ENCODE assay signal across 1 cellular context in the genomic region with DNA sequence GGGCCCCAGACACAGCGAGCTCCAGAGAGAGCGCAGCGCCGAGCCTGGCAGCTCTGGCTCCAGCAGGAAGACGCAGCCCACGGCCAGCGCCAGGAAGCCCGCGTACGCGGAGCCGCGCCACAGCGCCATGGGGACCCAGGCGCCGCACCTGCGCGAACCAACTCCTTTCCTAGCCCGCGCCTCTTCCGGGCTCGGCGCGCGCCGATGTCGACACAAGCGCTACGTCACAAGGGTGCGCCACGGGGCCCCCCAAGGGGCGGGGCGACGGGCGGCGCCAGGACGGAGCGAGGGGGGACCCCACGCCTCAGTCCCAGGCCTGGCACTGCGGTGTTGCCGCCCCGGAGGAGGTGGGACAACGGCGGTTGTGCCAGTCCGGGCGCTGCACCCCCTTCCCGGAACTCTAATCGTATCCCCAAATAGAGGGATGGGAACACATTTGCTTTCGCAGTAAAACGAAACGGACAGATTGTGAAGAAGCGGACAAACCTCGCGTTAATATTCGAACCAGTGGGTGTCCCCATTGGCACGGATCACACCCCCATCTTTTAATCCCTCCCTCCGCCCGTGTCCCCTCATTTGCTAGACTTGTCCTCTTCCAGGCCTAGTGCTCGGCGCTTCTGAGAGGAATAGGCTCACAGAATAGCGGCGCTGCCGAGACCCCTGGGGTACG.
TF ChIP-seq lines count a peak whose summit lies in the region.

A gene (minus strand): TSS at position 196 of the 670 bp plus-strand sequence. CDS start 67 bp downstream, at position 129.

TF ChIP-seq in HepG2, 621 proteins besides CTCF, POLR2A, EP300 and RAD21 (continued from another document and continues in another):
- TF ChIP-seq SMAD3 (CRISPR knock-in tag; IDR thresholded peaks at IDR 0.05) = peak; percentile 91
- no peak for TF ChIP-seq IKZF4 (CRISPR knock-in tag; IDR thresholded peaks at IDR 0.05; ENCODE audit: borderline replicate concordance, low read depth, not compliant biosample characterization)
- TF ChIP-seq TOE1 (CRISPR knock-in tag; IDR thresholded peaks at IDR 0.05) = peak; percentile 91; the same call in 1 of the 2 replicates
- no peak for TF ChIP-seq JDP2 (CRISPR knock-in tag; IDR thresholded peaks at IDR 0.05; ENCODE audit: borderline replicate concordance)
- no peak for TF ChIP-seq ZNF367 (CRISPR knock-in tag; IDR thresholded peaks at IDR 0.05; ENCODE audit: borderline replicate concordance)
- peak; percentile 68 for TF ChIP-seq ZNF121 (CRISPR knock-in tag; IDR thresholded peaks at IDR 0.05)
- peak; percentile 95 for TF ChIP-seq THAP11 (CRISPR knock-in tag; IDR thresholded peaks at IDR 0.05)
- no peak; the same call in 1 of the 2 replicates for TF ChIP-seq MAF1 (CRISPR knock-in tag; IDR thresholded peaks at IDR 0.05; ENCODE audit: borderline replicate concordance)
- TF ChIP-seq ZSCAN29 (CRISPR knock-in tag; conservative IDR thresholded peaks at IDR 0.05) = no peak
- TF ChIP-seq, protein P1, sequence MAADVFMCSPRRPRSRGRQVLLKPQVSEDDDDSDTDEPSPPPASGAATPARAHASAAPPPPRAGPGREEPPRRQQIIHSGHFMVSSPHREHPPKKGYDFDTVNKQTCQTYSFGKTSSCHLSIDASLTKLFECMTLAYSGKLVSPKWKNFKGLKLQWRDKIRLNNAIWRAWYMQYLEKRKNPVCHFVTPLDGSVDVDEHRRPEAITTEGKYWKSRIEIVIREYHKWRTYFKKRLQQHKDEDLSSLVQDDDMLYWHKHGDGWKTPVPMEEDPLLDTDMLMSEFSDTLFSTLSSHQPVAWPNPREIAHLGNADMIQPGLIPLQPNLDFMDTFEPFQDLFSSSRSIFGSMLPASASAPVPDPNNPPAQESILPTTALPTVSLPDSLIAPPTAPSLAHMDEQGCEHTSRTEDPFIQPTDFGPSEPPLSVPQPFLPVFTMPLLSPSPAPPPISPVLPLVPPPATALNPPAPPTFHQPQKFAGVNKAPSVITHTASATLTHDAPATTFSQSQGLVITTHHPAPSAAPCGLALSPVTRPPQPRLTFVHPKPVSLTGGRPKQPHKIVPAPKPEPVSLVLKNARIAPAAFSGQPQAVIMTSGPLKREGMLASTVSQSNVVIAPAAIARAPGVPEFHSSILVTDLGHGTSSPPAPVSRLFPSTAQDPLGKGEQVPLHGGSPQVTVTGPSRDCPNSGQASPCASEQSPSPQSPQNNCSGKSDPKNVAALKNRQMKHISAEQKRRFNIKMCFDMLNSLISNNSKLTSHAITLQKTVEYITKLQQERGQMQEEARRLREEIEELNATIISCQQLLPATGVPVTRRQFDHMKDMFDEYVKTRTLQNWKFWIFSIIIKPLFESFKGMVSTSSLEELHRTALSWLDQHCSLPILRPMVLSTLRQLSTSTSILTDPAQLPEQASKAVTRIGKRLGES (CRISPR knock-in tag; IDR thresholded peaks at IDR 0.05; ENCODE audit: borderline replicate concordance) = no peak
- TF ChIP-seq, protein P2, sequence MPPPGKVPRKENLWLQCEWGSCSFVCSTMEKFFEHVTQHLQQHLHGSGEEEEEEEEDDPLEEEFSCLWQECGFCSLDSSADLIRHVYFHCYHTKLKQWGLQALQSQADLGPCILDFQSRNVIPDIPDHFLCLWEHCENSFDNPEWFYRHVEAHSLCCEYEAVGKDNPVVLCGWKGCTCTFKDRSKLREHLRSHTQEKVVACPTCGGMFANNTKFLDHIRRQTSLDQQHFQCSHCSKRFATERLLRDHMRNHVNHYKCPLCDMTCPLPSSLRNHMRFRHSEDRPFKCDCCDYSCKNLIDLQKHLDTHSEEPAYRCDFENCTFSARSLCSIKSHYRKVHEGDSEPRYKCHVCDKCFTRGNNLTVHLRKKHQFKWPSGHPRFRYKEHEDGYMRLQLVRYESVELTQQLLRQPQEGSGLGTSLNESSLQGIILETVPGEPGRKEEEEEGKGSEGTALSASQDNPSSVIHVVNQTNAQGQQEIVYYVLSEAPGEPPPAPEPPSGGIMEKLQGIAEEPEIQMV (CRISPR knock-in tag; IDR thresholded peaks at IDR 0.05; ENCODE audit: low read depth) = no peak; the same call in 1 of the 2 replicates
- peak; percentile 81 for TF ChIP-seq ISL2 (CRISPR knock-in tag; IDR thresholded peaks at IDR 0.05)
- TF ChIP-seq ZC3H4 (CRISPR knock-in tag; IDR thresholded peaks at IDR 0.05; ENCODE audit: borderline replicate concordance) = peak; percentile 50; the same call in 1 of the 2 replicates
- TF ChIP-seq ZNF552 (CRISPR knock-in tag; IDR thresholded peaks at IDR 0.05; ENCODE audit: borderline replicate concordance) = no peak
- TF ChIP-seq ZNF678 (CRISPR knock-in tag; IDR thresholded peaks at IDR 0.05) = peak; percentile 16; the same call in 1 of the 2 replicates
- peak; percentile 32; the same call in 1 of the 2 replicates for TF ChIP-seq HES4 (CRISPR knock-in tag; IDR thresholded peaks at IDR 0.05; ENCODE audit: borderline replicate concordance)
- no peak for TF ChIP-seq NCOR1 (IDR thresholded peaks at IDR 0.05; ENCODE audit: borderline replicate concordance, low read length)
- TF ChIP-seq POGZ (CRISPR knock-in tag; IDR thresholded peaks at IDR 0.05) = peak; percentile 99
- TF ChIP-seq ZNF614 (CRISPR knock-in tag; IDR thresholded peaks at IDR 0.05; ENCODE audit: borderline replicate concordance) = peak; percentile 84; the same call in 1 of the 2 replicates
- no peak; the same call in 1 of the 2 replicates for TF ChIP-seq ZNF230 (CRISPR knock-in tag; IDR thresholded peaks at IDR 0.05)
- peak; percentile 80; the same call in 1 of the 2 replicates for TF ChIP-seq KLF9 (CRISPR knock-in tag; IDR thresholded peaks at IDR 0.05; ENCODE audit: low read depth)
- TF ChIP-seq, protein P3, sequence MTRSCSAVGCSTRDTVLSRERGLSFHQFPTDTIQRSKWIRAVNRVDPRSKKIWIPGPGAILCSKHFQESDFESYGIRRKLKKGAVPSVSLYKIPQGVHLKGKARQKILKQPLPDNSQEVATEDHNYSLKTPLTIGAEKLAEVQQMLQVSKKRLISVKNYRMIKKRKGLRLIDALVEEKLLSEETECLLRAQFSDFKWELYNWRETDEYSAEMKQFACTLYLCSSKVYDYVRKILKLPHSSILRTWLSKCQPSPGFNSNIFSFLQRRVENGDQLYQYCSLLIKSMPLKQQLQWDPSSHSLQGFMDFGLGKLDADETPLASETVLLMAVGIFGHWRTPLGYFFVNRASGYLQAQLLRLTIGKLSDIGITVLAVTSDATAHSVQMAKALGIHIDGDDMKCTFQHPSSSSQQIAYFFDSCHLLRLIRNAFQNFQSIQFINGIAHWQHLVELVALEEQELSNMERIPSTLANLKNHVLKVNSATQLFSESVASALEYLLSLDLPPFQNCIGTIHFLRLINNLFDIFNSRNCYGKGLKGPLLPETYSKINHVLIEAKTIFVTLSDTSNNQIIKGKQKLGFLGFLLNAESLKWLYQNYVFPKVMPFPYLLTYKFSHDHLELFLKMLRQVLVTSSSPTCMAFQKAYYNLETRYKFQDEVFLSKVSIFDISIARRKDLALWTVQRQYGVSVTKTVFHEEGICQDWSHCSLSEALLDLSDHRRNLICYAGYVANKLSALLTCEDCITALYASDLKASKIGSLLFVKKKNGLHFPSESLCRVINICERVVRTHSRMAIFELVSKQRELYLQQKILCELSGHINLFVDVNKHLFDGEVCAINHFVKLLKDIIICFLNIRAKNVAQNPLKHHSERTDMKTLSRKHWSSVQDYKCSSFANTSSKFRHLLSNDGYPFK (CRISPR knock-in tag; IDR thresholded peaks at IDR 0.05; ENCODE audit: borderline replicate concordance) = peak; percentile 68; the same call in 1 of the 2 replicates
- no peak for TF ChIP-seq FOXM1 (CRISPR knock-in tag; IDR thresholded peaks at IDR 0.05)
- peak; percentile 70; the same call in 1 of the 2 replicates for TF ChIP-seq ZNF274 (CRISPR knock-in tag; IDR thresholded peaks at IDR 0.05)
- no peak for TF ChIP-seq ZNF234 (CRISPR knock-in tag; conservative IDR thresholded peaks at IDR 0.05)
- TF ChIP-seq, protein P4, sequence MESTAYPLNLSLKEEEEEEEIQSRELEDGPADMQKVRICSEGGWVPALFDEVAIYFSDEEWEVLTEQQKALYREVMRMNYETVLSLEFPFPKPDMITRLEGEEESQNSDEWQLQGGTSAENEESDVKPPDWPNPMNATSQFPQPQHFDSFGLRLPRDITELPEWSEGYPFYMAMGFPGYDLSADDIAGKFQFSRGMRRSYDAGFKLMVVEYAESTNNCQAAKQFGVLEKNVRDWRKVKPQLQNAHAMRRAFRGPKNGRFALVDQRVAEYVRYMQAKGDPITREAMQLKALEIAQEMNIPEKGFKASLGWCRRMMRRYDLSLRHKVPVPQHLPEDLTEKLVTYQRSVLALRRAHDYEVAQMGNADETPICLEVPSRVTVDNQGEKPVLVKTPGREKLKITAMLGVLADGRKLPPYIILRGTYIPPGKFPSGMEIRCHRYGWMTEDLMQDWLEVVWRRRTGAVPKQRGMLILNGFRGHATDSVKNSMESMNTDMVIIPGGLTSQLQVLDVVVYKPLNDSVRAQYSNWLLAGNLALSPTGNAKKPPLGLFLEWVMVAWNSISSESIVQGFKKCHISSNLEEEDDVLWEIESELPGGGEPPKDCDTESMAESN (CRISPR knock-in tag; conservative IDR thresholded peaks at IDR 0.05) = peak; percentile 88
- TF ChIP-seq, protein P5, sequence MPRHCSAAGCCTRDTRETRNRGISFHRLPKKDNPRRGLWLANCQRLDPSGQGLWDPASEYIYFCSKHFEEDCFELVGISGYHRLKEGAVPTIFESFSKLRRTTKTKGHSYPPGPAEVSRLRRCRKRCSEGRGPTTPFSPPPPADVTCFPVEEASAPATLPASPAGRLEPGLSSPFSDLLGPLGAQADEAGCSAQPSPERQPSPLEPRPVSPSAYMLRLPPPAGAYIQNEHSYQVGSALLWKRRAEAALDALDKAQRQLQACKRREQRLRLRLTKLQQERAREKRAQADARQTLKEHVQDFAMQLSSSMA (CRISPR knock-in tag; IDR thresholded peaks at IDR 0.05) = no peak
- TF ChIP-seq, protein P6, sequence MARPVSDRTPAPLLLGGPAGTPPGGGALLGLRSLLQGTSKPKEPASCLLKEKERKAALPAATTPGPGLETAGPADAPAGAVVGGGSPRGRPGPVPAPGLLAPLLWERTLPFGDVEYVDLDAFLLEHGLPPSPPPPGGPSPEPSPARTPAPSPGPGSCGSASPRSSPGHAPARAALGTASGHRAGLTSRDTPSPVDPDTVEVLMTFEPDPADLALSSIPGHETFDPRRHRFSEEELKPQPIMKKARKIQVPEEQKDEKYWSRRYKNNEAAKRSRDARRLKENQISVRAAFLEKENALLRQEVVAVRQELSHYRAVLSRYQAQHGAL (CRISPR knock-in tag; IDR thresholded peaks at IDR 0.05; ENCODE audit: not compliant biosample characterization) = no peak
- TF ChIP-seq ZNF598 (CRISPR knock-in tag; IDR thresholded peaks at IDR 0.05; ENCODE audit: borderline replicate concordance) = peak; percentile 72; the same call in 1 of the 2 replicates
- no peak for TF ChIP-seq RBM22 (optimal IDR thresholded peaks at IDR 0.05; ENCODE audit: low read length)
- TF ChIP-seq BRCA1 (CRISPR knock-in tag; IDR thresholded peaks at IDR 0.05) = no peak; the same call in 1 of the 2 replicates
- peak; percentile 71 for TF ChIP-seq FOXA3 (CRISPR knock-in tag; IDR thresholded peaks at IDR 0.05)
- peak; percentile 64; the same call in 1 of the 2 replicates for TF ChIP-seq STAT5B (CRISPR knock-in tag; IDR thresholded peaks at IDR 0.05)
- no peak for TF ChIP-seq MLLT10 (CRISPR knock-in tag; IDR thresholded peaks at IDR 0.05)
- TF ChIP-seq CBX2 (IDR thresholded peaks at IDR 0.05; ENCODE audit: low read depth, low read length) = no peak
- no peak; the same call in 1 of the 2 replicates for TF ChIP-seq CBX2 (CRISPR knock-in tag; IDR thresholded peaks at IDR 0.05; ENCODE audit: low read depth)
- TF ChIP-seq ZNF891 (CRISPR knock-in tag; IDR thresholded peaks at IDR 0.05) = peak; percentile 32; the same call in 1 of the 2 replicates
- TF ChIP-seq, protein P7, sequence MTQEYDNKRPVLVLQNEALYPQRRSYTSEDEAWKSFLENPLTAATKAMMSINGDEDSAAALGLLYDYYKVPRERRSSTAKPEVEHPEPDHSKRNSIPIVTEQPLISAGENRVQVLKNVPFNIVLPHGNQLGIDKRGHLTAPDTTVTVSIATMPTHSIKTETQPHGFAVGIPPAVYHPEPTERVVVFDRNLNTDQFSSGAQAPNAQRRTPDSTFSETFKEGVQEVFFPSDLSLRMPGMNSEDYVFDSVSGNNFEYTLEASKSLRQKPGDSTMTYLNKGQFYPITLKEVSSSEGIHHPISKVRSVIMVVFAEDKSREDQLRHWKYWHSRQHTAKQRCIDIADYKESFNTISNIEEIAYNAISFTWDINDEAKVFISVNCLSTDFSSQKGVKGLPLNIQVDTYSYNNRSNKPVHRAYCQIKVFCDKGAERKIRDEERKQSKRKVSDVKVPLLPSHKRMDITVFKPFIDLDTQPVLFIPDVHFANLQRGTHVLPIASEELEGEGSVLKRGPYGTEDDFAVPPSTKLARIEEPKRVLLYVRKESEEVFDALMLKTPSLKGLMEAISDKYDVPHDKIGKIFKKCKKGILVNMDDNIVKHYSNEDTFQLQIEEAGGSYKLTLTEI (CRISPR knock-in tag; conservative IDR thresholded peaks at IDR 0.05) = no peak
- no peak for TF ChIP-seq ZFP37 (CRISPR knock-in tag; IDR thresholded peaks at IDR 0.05; ENCODE audit: borderline replicate concordance)
- TF ChIP-seq ZNF776 (CRISPR knock-in tag; IDR thresholded peaks at IDR 0.05) = peak; percentile 92
- TF ChIP-seq, protein P8, sequence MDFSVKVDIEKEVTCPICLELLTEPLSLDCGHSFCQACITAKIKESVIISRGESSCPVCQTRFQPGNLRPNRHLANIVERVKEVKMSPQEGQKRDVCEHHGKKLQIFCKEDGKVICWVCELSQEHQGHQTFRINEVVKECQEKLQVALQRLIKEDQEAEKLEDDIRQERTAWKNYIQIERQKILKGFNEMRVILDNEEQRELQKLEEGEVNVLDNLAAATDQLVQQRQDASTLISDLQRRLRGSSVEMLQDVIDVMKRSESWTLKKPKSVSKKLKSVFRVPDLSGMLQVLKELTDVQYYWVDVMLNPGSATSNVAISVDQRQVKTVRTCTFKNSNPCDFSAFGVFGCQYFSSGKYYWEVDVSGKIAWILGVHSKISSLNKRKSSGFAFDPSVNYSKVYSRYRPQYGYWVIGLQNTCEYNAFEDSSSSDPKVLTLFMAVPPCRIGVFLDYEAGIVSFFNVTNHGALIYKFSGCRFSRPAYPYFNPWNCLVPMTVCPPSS (IDR thresholded peaks at IDR 0.05) = no peak
- peak; percentile 97 for TF ChIP-seq MXD4 (CRISPR knock-in tag; IDR thresholded peaks at IDR 0.05)
- peak; percentile 63 for TF ChIP-seq TBL1XR1 (IDR thresholded peaks at IDR 0.05; ENCODE audit: borderline replicate concordance, low read length, partially characterized antibody)
- no peak for TF ChIP-seq ZNF253 (CRISPR knock-in tag; IDR thresholded peaks at IDR 0.05; ENCODE audit: borderline replicate concordance)
- no peak for TF ChIP-seq CENPX (CRISPR knock-in tag; IDR thresholded peaks at IDR 0.05)
- peak; percentile 63; the same call in 1 of the 2 replicates for TF ChIP-seq ZNF558 (CRISPR knock-in tag; IDR thresholded peaks at IDR 0.05; ENCODE audit: borderline replicate concordance)
- TF ChIP-seq, protein P9, sequence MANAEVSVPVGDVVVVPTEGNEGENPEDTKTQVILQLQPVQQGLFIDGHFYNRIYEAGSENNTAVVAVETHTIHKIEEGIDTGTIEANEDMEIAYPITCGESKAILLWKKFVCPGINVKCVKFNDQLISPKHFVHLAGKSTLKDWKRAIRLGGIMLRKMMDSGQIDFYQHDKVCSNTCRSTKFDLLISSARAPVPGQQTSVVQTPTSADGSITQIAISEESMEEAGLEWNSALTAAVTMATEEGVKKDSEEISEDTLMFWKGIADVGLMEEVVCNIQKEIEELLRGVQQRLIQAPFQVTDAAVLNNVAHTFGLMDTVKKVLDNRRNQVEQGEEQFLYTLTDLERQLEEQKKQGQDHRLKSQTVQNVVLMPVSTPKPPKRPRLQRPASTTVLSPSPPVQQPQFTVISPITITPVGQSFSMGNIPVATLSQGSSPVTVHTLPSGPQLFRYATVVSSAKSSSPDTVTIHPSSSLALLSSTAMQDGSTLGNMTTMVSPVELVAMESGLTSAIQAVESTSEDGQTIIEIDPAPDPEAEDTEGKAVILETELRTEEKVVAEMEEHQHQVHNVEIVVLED (CRISPR knock-in tag; IDR thresholded peaks at IDR 0.05; ENCODE audit: borderline replicate concordance) = peak; percentile 87
- no peak for TF ChIP-seq ZNF138 (CRISPR knock-in tag; IDR thresholded peaks at IDR 0.05; ENCODE audit: low read depth)
